Comparison of ENCODE assay signal across 1 cellular context in the genomic region with DNA sequence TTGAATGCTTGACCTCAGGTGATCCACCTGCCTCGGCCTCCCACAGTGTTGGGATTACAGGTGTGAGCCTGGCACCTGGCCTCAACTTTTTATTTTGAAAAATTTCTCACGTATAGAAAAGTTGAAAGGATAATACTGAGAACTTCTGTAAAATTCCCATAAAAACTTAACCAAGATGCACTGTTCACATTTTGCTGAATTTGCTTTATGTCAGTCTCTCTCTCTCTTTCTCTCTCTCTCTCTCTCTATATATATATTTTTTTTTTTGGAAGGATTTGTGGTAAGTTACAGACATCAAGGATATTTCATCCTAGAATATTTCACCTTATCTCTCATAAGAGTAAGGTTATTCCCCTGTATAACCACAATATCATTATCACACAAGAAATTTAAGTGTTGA.
TF ChIP-seq lines count a peak whose summit lies in the region.

No MANE protein-coding gene starts in this region.

TF ChIP-seq in K562, 482 proteins besides CTCF, POLR2A, EP300 and RAD21:
- TF ChIP-seq C11orf30 (IDR thresholded peaks at IDR 0.05; ENCODE audit: low read depth) (peak; percentile 63; the same call in 1 of the 2 replicates), ZNF316 (IDR thresholded peaks at IDR 0.05) (peak; percentile 82), MAFG (tag; conservative IDR thresholded peaks at IDR 0.05) (0 out of 2 replicates have a peak, but pooled peaks have one; percentile 6)
- TF ChIP-seq, protein P1, sequence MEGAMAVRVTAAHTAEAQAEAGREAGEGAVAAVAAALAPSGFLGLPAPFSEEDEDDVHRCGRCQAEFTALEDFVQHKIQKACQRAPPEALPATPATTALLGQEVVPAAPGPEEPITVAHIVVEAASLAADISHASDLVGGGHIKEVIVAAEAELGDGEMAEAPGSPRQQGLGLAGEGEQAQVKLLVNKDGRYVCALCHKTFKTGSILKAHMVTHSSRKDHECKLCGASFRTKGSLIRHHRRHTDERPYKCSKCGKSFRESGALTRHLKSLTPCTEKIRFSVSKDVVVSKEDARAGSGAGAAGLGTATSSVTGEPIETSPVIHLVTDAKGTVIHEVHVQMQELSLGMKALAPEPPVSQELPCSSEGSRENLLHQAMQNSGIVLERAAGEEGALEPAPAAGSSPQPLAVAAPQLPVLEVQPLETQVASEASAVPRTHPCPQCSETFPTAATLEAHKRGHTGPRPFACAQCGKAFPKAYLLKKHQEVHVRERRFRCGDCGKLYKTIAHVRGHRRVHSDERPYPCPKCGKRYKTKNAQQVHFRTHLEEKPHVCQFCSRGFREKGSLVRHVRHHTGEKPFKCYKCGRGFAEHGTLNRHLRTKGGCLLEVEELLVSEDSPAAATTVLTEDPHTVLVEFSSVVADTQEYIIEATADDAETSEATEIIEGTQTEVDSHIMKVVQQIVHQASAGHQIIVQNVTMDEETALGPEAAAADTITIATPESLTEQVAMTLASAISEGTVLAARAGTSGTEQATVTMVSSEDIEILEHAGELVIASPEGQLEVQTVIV (CRISPR knock-in tag; IDR thresholded peaks at IDR 0.05; ENCODE audit: borderline replicate concordance), result no peak
